29 cellular contexts compared by ENCODE assay signal in the genomic region with DNA sequence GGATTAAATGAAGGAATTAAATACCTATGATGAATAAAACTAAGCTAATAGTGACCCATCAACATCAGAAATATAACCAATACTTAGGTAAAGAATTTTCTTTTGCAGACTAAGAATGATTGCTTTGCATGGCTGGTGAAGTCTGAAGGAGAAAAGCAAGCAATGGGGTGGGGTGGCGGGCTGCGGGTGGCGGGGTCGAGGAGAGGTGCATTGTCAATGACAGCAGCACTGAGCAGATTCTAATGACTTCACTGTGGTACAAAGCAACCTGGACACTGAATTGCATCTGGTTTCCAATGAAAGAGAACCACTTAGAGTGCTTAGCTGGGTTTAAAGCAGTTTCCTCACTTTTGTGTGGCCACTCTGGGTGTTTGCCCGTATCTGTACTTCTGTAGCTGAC. TPM values are rescaled to one million over a fixed set of nuclear protein-coding genes. Genes with fewer than 3 reads are reported as not detected.
"Had no signal": no experiment of that assay in that cellular context is flagged by ENCODE, and none has a peak within 500 bp of the region (broad histone marks: within the 10 kb centered on the region; RNA-seq: fewer than 3 reads in every experiment).

No MANE protein-coding gene starts in this region.

- H3K4me1 Mint-ChIP-seq: activated CD4-positive, alpha-beta T cell treated with anti-CD3 and anti-CD28 coated beads for 36 hours; activated CD4-positive, alpha-beta T cell treated with anti-CD3 and anti-CD28 coated beads, Interleukin-2, amount 10 ng/mL, durations not matched to agents 24 days and 14 days; activated CD8-positive, alpha-beta memory T cell treated with anti-CD3 and anti-CD28 coated beads, Interleukin-2, amount 10 ng/mL, durations not matched to agents 7 days and 5 days had no signal

- H3K36me3 Mint-ChIP-seq: activated CD4-positive, alpha-beta memory T cell treated with anti-CD3 and anti-CD28 coated beads for 36 hours; activated CD8-positive, alpha-beta memory T cell treated with anti-CD3 and anti-CD28 coated beads, Interleukin-2, amount 10 ng/mL, durations not matched to agents 7 days and 5 days; activated naive CD4-positive, alpha-beta T cell treated with anti-CD3 and anti-CD28 coated beads, Interleukin-2, amount 50 U/mL, for 72 hours; activated naive CD8-positive, alpha-beta T cell treated with anti-CD3 and anti-CD28 coated beads, Interleukin-2, amount 10 ng/mL, durations not matched to agents 7 days and 5 days; brain had no signal

- H3K4me3 ChIP-seq: ascending aorta, breast epithelium, cardiac muscle cell, colonic mucosa had no signal

- H3K9me3 ChIP-seq: ascending aorta, breast epithelium, colonic mucosa had no signal

- DNase-seq: activated CD4-positive, alpha-beta memory T cell treated with anti-CD3 and anti-CD28 coated beads for 36 hours; activated CD4-positive, alpha-beta T cell treated with anti-CD3 and anti-CD28 coated beads for 36 hours; activated CD4-positive, alpha-beta T cell treated with anti-CD3 and anti-CD28 coated beads, Interleukin-2, amount 10 ng/mL, durations not matched to agents 24 days and 14 days; activated CD4-positive, CD25-positive, alpha-beta regulatory T cell; activated CD4-positive, CD25-positive, alpha-beta regulatory T cell treated with anti-CD3 and anti-CD28 coated beads, Interleukin-2, amount 50 U/mL, for 72 hours; activated CD8-positive, alpha-beta memory T cell treated with anti-CD3 and anti-CD28 coated beads, Interleukin-2, amount 10 ng/mL, durations not matched to agents 7 days and 5 days; activated CD8-positive, alpha-beta memory T cell treated with anti-CD3 and anti-CD28 coated beads, Interleukin-2, amount 50 U/mL, for 4 hours; activated CD8-positive, alpha-beta T cell treated with anti-CD3 and anti-CD28 coated beads, Interleukin-2, amount 10 ng/mL, durations not matched to agents 7 days and 5 days; activated effector memory CD4-positive, alpha-beta T cell treated with anti-CD3 and anti-CD28 coated beads, Interleukin-2, amount 50 U/mL, for 16 hours; activated naive CD4-positive, alpha-beta T cell treated with anti-CD3 and anti-CD28 coated beads for 36 hours; activated naive CD8-positive, alpha-beta T cell treated with anti-CD3 and anti-CD28 coated beads, Interleukin-2, amount 10 ng/mL, durations not matched to agents 7 days and 5 days; activated T-cell treated with anti-CD3 and anti-CD28 coated beads, Interleukin-2, amount 50 U/mL, for 1 hour; activated T-cell treated with anti-CD3 and anti-CD28 coated beads, Interleukin-2, amount 50 U/mL, for 48 hours; central memory CD4-positive, alpha-beta T cell; cerebellar nuclear complex; colonic mucosa; effector CD8-positive, alpha-beta T cell; foreskin fibroblast; head of caudate nucleus; T-helper 1 cell; T-helper 2 cell had no signal

- ATAC-seq: activated CD4-positive, alpha-beta T cell treated with anti-CD3 and anti-CD28 coated beads for 36 hours; activated CD8-positive, alpha-beta memory T cell treated with anti-CD3 and anti-CD28 coated beads, Interleukin-2, amount 10 ng/mL, durations not matched to agents 7 days and 5 days; activated CD8-positive, alpha-beta T cell treated with anti-CD3 and anti-CD28 coated beads, Interleukin-2, amount 10 ng/mL, durations not matched to agents 7 days and 5 days; activated naive CD4-positive, alpha-beta T cell treated with anti-CD3 and anti-CD28 coated beads, Interleukin-2, amount 50 U/mL, for 72 hours had no signal

- H3K9me3 Mint-ChIP-seq: activated CD4-positive, alpha-beta memory T cell treated with anti-CD3 and anti-CD28 coated beads for 36 hours; activated CD4-positive, alpha-beta T cell treated with anti-CD3 and anti-CD28 coated beads, Interleukin-2, amount 10 ng/mL, durations not matched to agents 24 days and 14 days; activated naive CD4-positive, alpha-beta T cell treated with anti-CD3 and anti-CD28 coated beads for 36 hours; activated naive CD4-positive, alpha-beta T cell treated with anti-CD3 and anti-CD28 coated beads, Interleukin-2, amount 50 U/mL, for 72 hours; activated naive CD8-positive, alpha-beta T cell treated with anti-CD3 and anti-CD28 coated beads, Interleukin-2, amount 10 ng/mL, durations not matched to agents 7 days and 5 days; activated T-helper 1 cell treated with anti-CD3 and anti-CD28 coated beads, Interleukin-12 subunit alpha, Interleukin-12 subunit beta, Interleukin-2, Interleukin-4 antibody, amounts not matched to agents 30 ng/mL and 10 ng/mL and 1 ng/mL, durations not matched to agents 14 hours and 24 hours and 36 hours; activated T-helper 2 cell treated with anti-CD3 and anti-CD28 coated beads, Interferon-gamma antibody, Interleukin-2, Interleukin-4, amounts not matched to agents 10 μg/mL and 5 μg/mL and 100 μg/mL, durations not matched to agents 14 hours and 24 hours and 36 hours; brain had no signal

- H3K27ac Mint-ChIP-seq: activated CD4-positive, alpha-beta memory T cell treated with anti-CD3 and anti-CD28 coated beads for 36 hours; activated CD4-positive, alpha-beta T cell treated with anti-CD3 and anti-CD28 coated beads for 36 hours; activated CD4-positive, alpha-beta T cell treated with anti-CD3 and anti-CD28 coated beads, Interleukin-2, amount 10 ng/mL, durations not matched to agents 24 days and 14 days; activated CD8-positive, alpha-beta memory T cell treated with anti-CD3 and anti-CD28 coated beads, Interleukin-2, amount 10 ng/mL, durations not matched to agents 7 days and 5 days; activated CD8-positive, alpha-beta T cell treated with anti-CD3 and anti-CD28 coated beads, Interleukin-2, amount 10 ng/mL, durations not matched to agents 7 days and 5 days; activated naive CD4-positive, alpha-beta T cell treated with anti-CD3 and anti-CD28 coated beads for 36 hours; activated naive CD4-positive, alpha-beta T cell treated with anti-CD3 and anti-CD28 coated beads, Interleukin-2, amount 50 U/mL, for 72 hours; activated naive CD8-positive, alpha-beta T cell treated with anti-CD3 and anti-CD28 coated beads, Interleukin-2, amount 10 ng/mL, durations not matched to agents 7 days and 5 days; activated T-helper 1 cell treated with anti-CD3 and anti-CD28 coated beads, Interleukin-12 subunit alpha, Interleukin-12 subunit beta, Interleukin-2, Interleukin-4 antibody, amounts not matched to agents 30 ng/mL and 10 ng/mL and 1 ng/mL, durations not matched to agents 14 hours and 24 hours and 36 hours; activated T-helper 2 cell treated with anti-CD3 and anti-CD28 coated beads, Interferon-gamma antibody, Interleukin-2, Interleukin-4, amounts not matched to agents 10 μg/mL and 5 μg/mL and 100 μg/mL, durations not matched to agents 14 hours and 24 hours and 36 hours had no signal

- H3K4me3 Mint-ChIP-seq: activated CD4-positive, alpha-beta memory T cell treated with anti-CD3 and anti-CD28 coated beads for 36 hours; activated CD4-positive, alpha-beta T cell treated with anti-CD3 and anti-CD28 coated beads for 36 hours; activated CD4-positive, alpha-beta T cell treated with anti-CD3 and anti-CD28 coated beads, Interleukin-2, amount 10 ng/mL, durations not matched to agents 24 days and 14 days; activated CD8-positive, alpha-beta memory T cell treated with anti-CD3 and anti-CD28 coated beads, Interleukin-2, amount 10 ng/mL, durations not matched to agents 7 days and 5 days; activated CD8-positive, alpha-beta T cell treated with anti-CD3 and anti-CD28 coated beads, Interleukin-2, amount 10 ng/mL, durations not matched to agents 7 days and 5 days; activated naive CD4-positive, alpha-beta T cell treated with anti-CD3 and anti-CD28 coated beads for 36 hours; activated naive CD8-positive, alpha-beta T cell treated with anti-CD3 and anti-CD28 coated beads, Interleukin-2, amount 10 ng/mL, durations not matched to agents 7 days and 5 days; activated T-helper 1 cell treated with anti-CD3 and anti-CD28 coated beads, Interleukin-12 subunit alpha, Interleukin-12 subunit beta, Interleukin-2, Interleukin-4 antibody, amounts not matched to agents 30 ng/mL and 10 ng/mL and 1 ng/mL, durations not matched to agents 14 hours and 24 hours and 36 hours; brain had no signal

- H3K27ac ChIP-seq: ascending aorta, breast epithelium, cardiac muscle cell, colonic mucosa, epithelial cell of prostate had no signal

- H3K27me3 ChIP-seq: ascending aorta, breast epithelium, cardiac muscle cell, colonic mucosa had no signal

- H3K27me3 Mint-ChIP-seq: brain had no signal

- H3K36me3 ChIP-seq: ascending aorta, breast epithelium, cardiac muscle cell, colonic mucosa had no signal

RNA-seq across cellular contexts. Expression of a gene that starts 22.5 kb away (rescaled TPM):
- total RNA-seq: activated CD4-positive, alpha-beta T cell treated with anti-CD3 and anti-CD28 coated beads for 36 hours; activated CD4-positive, alpha-beta T cell treated with anti-CD3 and anti-CD28 coated beads, Interleukin-2, amount 10 ng/mL, durations not matched to agents 24 days and 14 days; activated CD8-positive, alpha-beta T cell treated with anti-CD3 and anti-CD28 coated beads, Interleukin-2, amount 10 ng/mL, durations not matched to agents 7 days and 5 days; activated naive CD4-positive, alpha-beta T cell treated with anti-CD3 and anti-CD28 coated beads for 36 hours; activated naive CD4-positive, alpha-beta T cell treated with anti-CD3 and anti-CD28 coated beads, Interleukin-2, amount 50 U/mL, for 72 hours; activated naive CD8-positive, alpha-beta T cell treated with anti-CD3 and anti-CD28 coated beads, Interleukin-2, amount 10 ng/mL, durations not matched to agents 7 days and 5 days; activated T-helper 1 cell treated with anti-CD3 and anti-CD28 coated beads, Interleukin-12 subunit alpha, Interleukin-12 subunit beta, Interleukin-2, Interleukin-4 antibody, amounts not matched to agents 30 ng/mL and 10 ng/mL and 1 ng/mL, durations not matched to agents 14 hours and 24 hours and 36 hours had no signal
